Comparison of ENCODE assay signal across 13 cellular contexts in genomic region chr6:93644611-93645010, GRCh38.
DNase-seq lines count a peak whose midpoint lies in the region.
"Had no signal": no experiment of that assay in that cellular context is flagged by ENCODE, and none has a peak within 500 bp of the region (broad histone marks: within the 10 kb centered on the region; RNA-seq: fewer than 3 reads in every experiment).

No MANE protein-coding gene starts in this region.

- DNase-seq in DMS153 treated with DMSO at 0.1 percent for 48 hours (lab: John Stamatoyannopoulos, UW; ENCODE audit: unreplicated experiment) (peak; percentile 39), LHCN-M2 (ENCODE audit: low read depth) (peak; percentile 18), RPMI8226 (peak; percentile 27), glomerular visceral epithelial cell (ENCODE audit: extremely low spot score) (peak; percentile 6), COLO829 (ENCODE audit: low spot score) (no peak), GOT3 (lab: John Stamatoyannopoulos, UW) (no peak)
- DNase-seq in stimulated activated CD4-positive, alpha-beta T cell treated with anti-CD3 and anti-CD28 coated beads, Interleukin-2, amount 100 ng/mL, for 48 hours, result no peak
- DNase-seq: anterior cingulate cortex, Kasumi-1, mammary epithelial cell, NCI-H446 treated with DMSO at 0.1 percent for 48 hours, nephron progenitor cell, SW 1271 had no signal

Comparison
In these comparisons a context has a peak if more than half of its experiments do, and no peak if none do; other contexts are left out.
1. DNase-seq: peak in DMS153 treated with DMSO at 0.1 percent for 48 hours (single experiment), LHCN-M2 (single experiment), RPMI8226 (single experiment) and glomerular visceral epithelial cell (single experiment); none in COLO829 (single experiment), stimulated activated CD4-positive, alpha-beta T cell treated with anti-CD3 and anti-CD28 coated beads, Interleukin-2, amount 100 ng/mL, for 48 hours (0 of 2) and GOT3 (single experiment).